In the genomic region with DNA sequence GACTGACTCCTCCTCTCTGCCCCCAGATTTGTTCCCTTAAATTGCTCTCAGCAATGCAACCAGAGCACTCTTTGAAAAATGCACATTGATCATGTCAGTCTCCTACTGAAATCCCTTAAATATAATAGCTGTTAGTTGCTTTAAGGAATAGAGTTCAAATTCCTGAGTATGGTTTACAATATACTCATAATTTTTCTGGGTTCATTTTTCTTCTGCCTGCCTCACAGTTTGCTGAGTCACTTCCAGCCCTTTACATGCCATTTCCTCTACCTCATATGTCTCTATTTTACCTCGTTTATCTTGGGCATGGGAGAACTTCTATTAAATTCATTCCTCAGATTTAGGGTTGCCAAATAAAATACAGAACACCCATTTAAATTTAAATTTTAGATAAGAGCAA, we compare ENCODE assay signal across 19 cellular contexts.
DNase-seq lines count a peak whose midpoint lies in the region; ATAC-seq, FAIRE-seq and TF ChIP-seq lines count a peak whose summit lies in the region.
"Had no signal": no experiment of that assay in that cellular context is flagged by ENCODE, and none has a peak within 500 bp of the region (broad histone marks: within the 10 kb centered on the region; RNA-seq: fewer than 3 reads in every experiment).

No MANE protein-coding gene starts in this region.

- POLR2A ChIA-PET in endothelial cell of umbilical vein (lab: Charles Lee): no interaction called here

- dilution Hi-C loops in endothelial cell of umbilical vein (cut with MboI; ENCODE audit: extremely low pct_ligation_motif_present, low sequenced_read_pairs): no loop called here

- no peak overlapping the region for H3K4me3 ChIP-seq in endothelial cell of umbilical vein (replicated peaks in 1 of 3; ENCODE audit: insufficient read depth in 1 of 3, low read depth in 1 of 3, low read length in 3 of 3)
- H3K4me3 ChIP-seq: left lung, transverse colon had no signal

- H3K9ac ChIP-seq in endothelial cell of umbilical vein (replicated peaks; ENCODE audit: extremely low read depth, insufficient read depth, low read length): no peak overlapping the region

- H3K27ac ChIP-seq in endothelial cell of umbilical vein (ENCODE audit: insufficient read depth, low read depth, low read length): no peak overlapping the region
- H3K27ac ChIP-seq: left lung, transverse colon had no signal

- no peaks in the 10 kb centered on the region for H3K36me3 ChIP-seq in endothelial cell of umbilical vein (ENCODE audit: control insufficient read depth in 2 of 2, extremely low read depth in 1 of 2, insufficient read depth in 2 of 2, low read length in 2 of 2)
- H3K36me3 ChIP-seq: left lung, transverse colon had no signal

- intact Hi-C loops in endothelial cell of umbilical vein (cut with micrococcal nuclease): no loop called here

- H2AFZ ChIP-seq in endothelial cell of umbilical vein (ENCODE audit: low read depth, low read length): no peak overlapping the region

- no peaks in the 10 kb centered on the region for H3K9me1 ChIP-seq in endothelial cell of umbilical vein (replicated peaks; ENCODE audit: control insufficient read depth, extremely low read depth, insufficient read depth, low read length)

- no peak overlapping the region for H3K4me2 ChIP-seq in endothelial cell of umbilical vein (ENCODE audit: insufficient read depth, low read length)

- no peak for TF ChIP-seq CTCF in endothelial cell of umbilical vein (IDR thresholded peaks at IDR 0.05; ENCODE audit: extremely low read depth in 1 of 2, insufficient read depth in 1 of 2, low read depth in 1 of 2, low read length in 2 of 2)
- no peak for TF ChIP-seq CTCF in omental fat pad (IDR thresholded peaks at IDR 0.05)

- no peaks in the 10 kb centered on the region for H3K4me1 ChIP-seq in endothelial cell of umbilical vein (ENCODE audit: control insufficient read depth, extremely low read depth, insufficient read depth, low read length)
- H3K4me1 ChIP-seq: left lung, transverse colon had no signal

- in situ Hi-C loops in KBM-7 (cut with MboI; ENCODE audit: low pct_unique_long_range_greater_than_20kb, low sequenced_read_pairs): no loop called here

- FAIRE-seq in H54 (lab: Jason Lieb, UNC) (no peak), endothelial cell of umbilical vein (lab: Jason Lieb, UNC) (no peak)

- H3K79me2 ChIP-seq in endothelial cell of umbilical vein (ENCODE audit: control insufficient read depth, insufficient read depth, low read length): no peaks in the 10 kb centered on the region

- no peak for TF ChIP-seq POLR2A in H54 (IDR thresholded peaks at IDR 0.05; ENCODE audit: low read depth, low read length)
- no peak for TF ChIP-seq POLR2A in endothelial cell of umbilical vein (IDR thresholded peaks at IDR 0.05; ENCODE audit: low read depth, low read length)

- H3K9me3 ChIP-seq in endothelial cell of umbilical vein (replicated peaks; ENCODE audit: control insufficient read depth, insufficient read depth, low read length): no peaks in the 10 kb centered on the region
- H3K9me3 ChIP-seq: transverse colon had no signal

- no TSS peak for BruUV-seq in endothelial cell of umbilical vein (replicated peaks; lab: Mats Ljungman, UMichigan)

- ATAC-seq in SK-N-SH treated with all-trans-retinoic acid at 6 μM for 48 hours (peak; percentile 89), omental fat pad (ENCODE audit: low FRiP score) (peak; percentile 58), GM19467 (IDR thresholded peaks at IDR 0.05; ENCODE audit: unreplicated experiment) (no peak), HG03432 (IDR thresholded peaks at IDR 0.05; ENCODE audit: unreplicated experiment) (no peak)
- ATAC-seq: activated CD4-positive, alpha-beta T cell treated with anti-CD3 and anti-CD28 coated beads for 36 hours; esophagus mucosa; left lung had no signal

- no peaks in the 10 kb centered on the region for H4K20me1 ChIP-seq in endothelial cell of umbilical vein (replicated peaks; ENCODE audit: control insufficient read depth, extremely low read depth, insufficient read depth, low read length)

- H3K27me3 ChIP-seq in endothelial cell of umbilical vein (ENCODE audit: control insufficient read depth in 2 of 2, insufficient read depth in 2 of 2, low read length in 2 of 2): no peaks in the 10 kb centered on the region
- H3K27me3 ChIP-seq: left lung, transverse colon had no signal

- peak; percentile 5 for DNase-seq in H54 (ENCODE audit: insufficient read length, low spot score)
- DNase-seq in endothelial cell of umbilical vein (ENCODE audit: low read depth, low spot score): peak; percentile 2
- no peak for DNase-seq in omental fat pad (ENCODE audit: low spot score)
- no peak for DNase-seq in KBM-7
- no peak for DNase-seq in NCI-H2029 (lab: John Stamatoyannopoulos, UW)
- DNase-seq: activated CD4-positive, alpha-beta T cell treated with anti-CD3 and anti-CD28 coated beads for 36 hours; activated naive CD4-positive, alpha-beta T cell treated with anti-CD3 and anti-CD28 coated beads, Interleukin-2, amount 10 ng/mL, durations not matched to agents 7 days and 5 days; AML-193; hypothalamus; left lung; naive B cell; NCI-H187 treated with DMSO at 0.1 percent for 48 hours; RPMI8226; stimulated activated CD4-positive, alpha-beta T cell treated with anti-CD3 and anti-CD28 coated beads, Interleukin-4, amount 100 ng/mL, for 1 hour; transverse colon had no signal

- CTCF ChIA-PET in endothelial cell of umbilical vein (lab: Charles Lee): no interaction called here

TF ChIP-seq in SK-N-SH treated with all-trans-retinoic acid at 6 μM for 48 hours, 23 proteins besides CTCF, POLR2A, EP300 and RAD21:
- TF ChIP-seq OSR1 (CRISPR knock-in tag; IDR thresholded peaks at IDR 0.05) (no peak), ISL1 (CRISPR knock-in tag; IDR thresholded peaks at IDR 0.05) (peak; percentile 84)

TF ChIP-seq in endothelial cell of umbilical vein, 7 proteins besides CTCF, POLR2A, EP300 and RAD21:
- no peak for TF ChIP-seq FOS (IDR thresholded peaks at IDR 0.05; ENCODE audit: borderline replicate concordance, insufficient read depth, low read length)
- no peak for TF ChIP-seq EZH2 (IDR thresholded peaks at IDR 0.05; ENCODE audit: borderline replicate concordance, low read depth, low read length, severe bottlenecking)
- TF ChIP-seq, protein P1, sequence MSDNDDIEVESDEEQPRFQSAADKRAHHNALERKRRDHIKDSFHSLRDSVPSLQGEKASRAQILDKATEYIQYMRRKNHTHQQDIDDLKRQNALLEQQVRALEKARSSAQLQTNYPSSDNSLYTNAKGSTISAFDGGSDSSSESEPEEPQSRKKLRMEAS (IDR thresholded peaks at IDR 0.05; ENCODE audit: insufficient read depth, insufficient read length): no peak
- TF ChIP-seq POLR2AphosphoS5 (IDR thresholded peaks at IDR 0.05; ENCODE audit: insufficient read depth, low read depth, low read length): no peak
- TF ChIP-seq JUN (IDR thresholded peaks at IDR 0.05; ENCODE audit: borderline replicate concordance, insufficient read depth, insufficient read length, low read depth): no peak
- no peak for TF ChIP-seq MYC (IDR thresholded peaks at IDR 0.05; ENCODE audit: low read depth, low read length)
- TF ChIP-seq GATA2 (IDR thresholded peaks at IDR 0.05; ENCODE audit: insufficient read depth, insufficient read length, low read depth, low read length): no peak
TF ChIP-seq in endothelial cell of umbilical vein: peak in this region for 0.

Comparison
In these comparisons a context has a peak if more than half of its experiments do, and no peak if none do; other contexts are left out.
1. DNase-seq: peak in H54 (single experiment) and endothelial cell of umbilical vein (single experiment); none in omental fat pad (single experiment), KBM-7 (single experiment) and NCI-H2029 (single experiment).
2. ATAC-seq: peak in SK-N-SH treated with all-trans-retinoic acid at 6 μM for 48 hours (single experiment) and omental fat pad (single experiment); none in GM19467 (single experiment) and HG03432 (single experiment).